ENCODE assay signal across 8 cellular contexts in the genomic region with DNA sequence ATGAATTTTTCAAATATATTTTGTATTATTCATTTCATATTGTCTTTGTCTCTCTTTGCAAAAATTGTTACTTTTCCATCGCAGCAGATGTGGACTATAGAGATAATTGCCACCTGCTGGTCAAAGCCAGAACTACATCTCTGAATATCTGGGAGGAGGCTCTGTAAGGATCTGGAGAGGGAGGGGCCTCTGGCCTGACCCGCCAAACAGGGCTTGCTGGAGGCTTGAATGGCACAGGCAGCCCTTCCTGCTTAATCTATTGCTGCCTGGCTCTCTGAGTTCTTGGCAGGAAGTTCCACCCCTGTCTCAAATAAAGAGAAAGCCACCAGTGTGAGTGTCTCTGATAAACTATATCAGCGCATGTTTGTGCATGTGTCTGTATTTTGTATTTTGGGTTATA.
DNase-seq lines count a peak whose midpoint lies in the region; ATAC-seq and TF ChIP-seq lines count a peak whose summit lies in the region.

No MANE protein-coding gene starts in this region.

- H3K27ac ChIP-seq in WERI-Rb-1 = no peak overlapping the region

- TF ChIP-seq CTCF in AG10803 (conservative IDR thresholded peaks at IDR 0.05; ENCODE audit: low read length) (peak; percentile 65), WERI-Rb-1 (IDR thresholded peaks at IDR 0.05; ENCODE audit: low read depth, low read length) (peak; percentile 47)

- in situ Hi-C loops in T47D (cut with HindIII; ENCODE audit: low pct_unique_long_range_greater_than_20kb, low sequenced_read_pairs) = no loop called here

- H3K9me3 ChIP-seq in WERI-Rb-1 (ENCODE audit: severe bottlenecking) = no peaks in the 10 kb centered on the region

- peaks cover 25% of the 10 kb centered on the region for H3K27me3 ChIP-seq in WERI-Rb-1 (ENCODE audit: insufficient read depth, low read depth, severe bottlenecking)

- ATAC-seq in GM19023 (IDR thresholded peaks at IDR 0.05; ENCODE audit: unreplicated experiment) = peak; percentile 99
- ATAC-seq in HG03159 (IDR thresholded peaks at IDR 0.05; ENCODE audit: unreplicated experiment) = peak; percentile 100

- H3K36me3 ChIP-seq in WERI-Rb-1 = no peaks in the 10 kb centered on the region

- H3K4me3 ChIP-seq in AG10803 (ENCODE audit: low read length) (no peak overlapping the region), WERI-Rb-1 (ENCODE audit: low read depth, low read length) (peak overlapping the region; percentile 13; the same call in 1 of the 2 replicates)

- DNase-seq in AG10803 (ENCODE audit: low read depth) (peak; percentile 76), NCI-H2196 treated with DMSO at 0.1 percent for 48 hours (lab: John Stamatoyannopoulos, UW; ENCODE audit: unreplicated experiment) (peak; percentile 41), WERI-Rb-1 (peak; percentile 84), T47D (ENCODE audit: low read depth in 1 of 2, low spot score in 1 of 2) (peak; percentile 13 to 87), iPS-NIHi7 (ENCODE audit: extremely low spot score) (peak; percentile 81)
- peak; percentile 23 to 32 for DNase-seq in stimulated activated CD4-positive, alpha-beta T cell treated with anti-CD3 and anti-CD28 coated beads, Interleukin-15, amount 100 ng/mL, for 1 hour (ENCODE audit: low read depth in 1 of 2, low spot score in 1 of 2)

Comparison
In these comparisons a context has a peak if more than half of its experiments do, and no peak if none do; other contexts are left out.
1. DNase-seq: peak in every context shown above with its lines; median percentile 84 in WERI-Rb-1; 81 in iPS-NIHi7; 76 in AG10803; 50 in T47D; 41 in NCI-H2196 treated with DMSO at 0.1 percent for 48 hours; 28 in stimulated activated CD4-positive, alpha-beta T cell treated with anti-CD3 and anti-CD28 coated beads, Interleukin-15, amount 100 ng/mL, for 1 hour.